Comparison of ENCODE assay signal across 37 cellular contexts in genomic region chr2:178296394-178297090, GRCh38.
DNase-seq lines count a peak whose midpoint lies in the region; ATAC-seq, FAIRE-seq and TF ChIP-seq lines count a peak whose summit lies in the region.
"Had no signal": no experiment of that assay in that cellular context is flagged by ENCODE, and none has a peak within 500 bp of the region (broad histone marks: within the 10 kb centered on the region; RNA-seq: fewer than 3 reads in every experiment).

No MANE protein-coding gene starts in this region.

- no peaks in the 10 kb centered on the region for H3K4me1 Mint-ChIP-seq in activated CD4-positive, alpha-beta memory T cell treated with anti-CD3 and anti-CD28 coated beads, Interleukin-2, amount 10 ng/mL, durations not matched to agents 7 days and 5 days
- H3K4me1 Mint-ChIP-seq: activated CD8-positive, alpha-beta memory T cell treated with anti-CD3 and anti-CD28 coated beads, Interleukin-2, amount 10 ng/mL, durations not matched to agents 7 days and 5 days; mesothelial cell of epicardium; naive B cell had no signal

- ATAC-seq in HG03342 (IDR thresholded peaks at IDR 0.05; ENCODE audit: unreplicated experiment) (peak; percentile 47), GM12878 (peak; percentile 79), right lobe of liver (peak; percentile 31 to 80 (median 64)), HG02610 (IDR thresholded peaks at IDR 0.05; ENCODE audit: unreplicated experiment) (no peak)
- ATAC-seq: activated CD8-positive, alpha-beta memory T cell treated with anti-CD3 and anti-CD28 coated beads, Interleukin-2, amount 10 ng/mL, durations not matched to agents 7 days and 5 days; activated T-cell treated with anti-CD3 and anti-CD28 coated beads, Interleukin-2, amount 50 U/mL, for 4 hours; HCT116; heart left ventricle; PC-3 had no signal

- H3K27me3 Mint-ChIP-seq in activated CD4-positive, alpha-beta memory T cell treated with anti-CD3 and anti-CD28 coated beads, Interleukin-2, amount 10 ng/mL, durations not matched to agents 7 days and 5 days = peaks cover 21% of the 10 kb centered on the region
- H3K27me3 Mint-ChIP-seq: progenitor cell of endocrine pancreas had no signal

- H3K4me2 ChIP-seq in GM12878 (ENCODE audit: control insufficient read depth, insufficient read depth) = no peak overlapping the region

- H3K9me3 Mint-ChIP-seq in activated CD4-positive, alpha-beta memory T cell treated with anti-CD3 and anti-CD28 coated beads, Interleukin-2, amount 10 ng/mL, durations not matched to agents 7 days and 5 days = no peaks in the 10 kb centered on the region
- H3K9me3 Mint-ChIP-seq: activated T-cell treated with anti-CD3 and anti-CD28 coated beads, Interleukin-2, amount 50 U/mL, for 4 hours had no signal

- no peak for FAIRE-seq in GM12878 (lab: Jason Lieb, UNC)
- FAIRE-seq: astrocyte, GM12892, kidney had no signal

- RAD21 ChIA-PET in GM12878 (lab: Charles Lee; ENCODE audit: unreplicated experiment) = no interaction called here

- H3K27ac Mint-ChIP-seq in activated CD4-positive, alpha-beta memory T cell treated with anti-CD3 and anti-CD28 coated beads, Interleukin-2, amount 10 ng/mL, durations not matched to agents 7 days and 5 days = no peak overlapping the region
- H3K27ac Mint-ChIP-seq: activated CD8-positive, alpha-beta memory T cell treated with anti-CD3 and anti-CD28 coated beads, Interleukin-2, amount 10 ng/mL, durations not matched to agents 7 days and 5 days; mesothelial cell of epicardium; naive B cell; progenitor cell of endocrine pancreas had no signal

- H3K9me3 ChIP-seq in GM12878 (replicated peaks; ENCODE audit: control insufficient read depth, insufficient read depth, low read length) (no peaks in the 10 kb centered on the region), right lobe of liver (no peaks in the 10 kb centered on the region), SJCRH30 (replicated peaks) (no peaks in the 10 kb centered on the region)
- H3K9me3 ChIP-seq: heart left ventricle, neutrophil, sigmoid colon, transverse colon had no signal

- DNase-seq in AG10803 (ENCODE audit: low read depth) (peak; percentile 5), GM12878 (ENCODE audit: low read depth, low spot score) (peak; percentile 19), right lobe of liver (no peak), GM10266 (ENCODE audit: extremely low spot score) (no peak), SJCRH30 (no peak)
- no peak for DNase-seq in activated CD4-positive, alpha-beta memory T cell treated with anti-CD3 and anti-CD28 coated beads, Interleukin-2, amount 10 ng/mL, durations not matched to agents 7 days and 5 days
- DNase-seq: 8988T; activated CD4-positive, CD25-positive, alpha-beta regulatory T cell; activated CD8-positive, alpha-beta memory T cell treated with anti-CD3 and anti-CD28 coated beads, Interleukin-2, amount 10 ng/mL, durations not matched to agents 7 days and 5 days; activated gamma-delta T cell treated with Interleukin-2 at 50 U/mL for 16 hours; activated T-cell treated with anti-CD3 and anti-CD28 coated beads, Interleukin-2, amount 50 U/mL, for 4 hours; cortex of kidney; effector memory CD4-positive, alpha-beta T cell; EL; foreskin fibroblast; heart left ventricle; kidney; MM.1S; naive B cell; NCI-H2029; NCI-H526; PC-3; sigmoid colon; stimulated activated CD4-positive, alpha-beta T cell treated with anti-CD3 and anti-CD28 coated beads, Interleukin-15, amount 100 ng/mL, for 24 hours; stimulated activated CD4-positive, alpha-beta T cell treated with anti-CD3 and anti-CD28 coated beads, Interleukin-4, amount 100 ng/mL, for 4 hours; T-helper 1 cell; transverse colon had no signal

- no peak for TF ChIP-seq EP300 in GM12878 (IDR thresholded peaks at IDR 0.05; ENCODE audit: borderline replicate concordance in 1 of 2, control insufficient read depth in 1 of 2, low read depth in 2 of 2, low read length in 2 of 2)

- H2AFZ ChIP-seq in GM12878 (ENCODE audit: control insufficient read depth, low read depth, low read length) = no peak overlapping the region

- no peak overlapping the region for H3K4me3 ChIP-seq in AG10803 (ENCODE audit: low read length)
- no peak overlapping the region for H3K4me3 ChIP-seq in GM12878
- H3K4me3 ChIP-seq in right lobe of liver = no peak overlapping the region
- no peak overlapping the region for H3K4me3 ChIP-seq in SJCRH30
- H3K4me3 ChIP-seq: heart left ventricle, sigmoid colon, SK-N-MC, transverse colon had no signal

- no peak for TF ChIP-seq RAD21 in GM12878 (IDR thresholded peaks at IDR 0.05; ENCODE audit: insufficient read depth, low read depth, low read length)

- intact Hi-C loops in GM12878 (cut with micrococcal nuclease; ENCODE audit: unreplicated experiment) = no loop called here
- intact Hi-C loops in right lobe of liver (cut with DNase I) = no loop called here

- H3K36me3 ChIP-seq in GM12878 (ENCODE audit: control insufficient read depth in 2 of 2, insufficient read depth in 2 of 2, low read length in 1 of 2) (no peaks in the 10 kb centered on the region), right lobe of liver (no peaks in the 10 kb centered on the region), SJCRH30 (peaks cover 2% of the 10 kb centered on the region; the same call in 1 of the 2 replicates)
- H3K36me3 ChIP-seq: heart left ventricle, neutrophil, sigmoid colon, transverse colon had no signal

- CTCF ChIA-PET in GM12878 (lab: Yijun Ruan, JAX) = interaction anchor here (1.0 to 2.1 kb wide), 2 partner anchors 42 to 118 kb away, joined by 3 to 7 read pairs; no protein-coding TSS in a partner anchor
- CTCF ChIA-PET in activated CD4-positive, alpha-beta memory T cell treated with anti-CD3 and anti-CD28 coated beads, Interleukin-2, amount 10 ng/mL, durations not matched to agents 7 days and 5 days (lab: Charles Lee) = no interaction called here

- no peak for TF ChIP-seq POLR2A in GM12878 (IDR thresholded peaks at IDR 0.05; ENCODE audit: low read depth, low read length)
- TF ChIP-seq POLR2A in right lobe of liver (IDR thresholded peaks at IDR 0.05) = no peak

- 31% methylated on average over 5 of the region's 5 CpGs for WGBS in GM12878 (ENCODE audit: insufficient coverage, insufficient replicate concordance, low lambda C conversion rate, missing lambda C conversion rate)
- WGBS in right lobe of liver (ENCODE audit: insufficient coverage, low coverage, low lambda C conversion rate, missing lambda C conversion rate) = 43% methylated on average over 5 of the region's 5 CpGs

- no TSS peak for BruUV-seq in GM12878 (replicated peaks; lab: Mats Ljungman, UMichigan)

- no peaks in the 10 kb centered on the region for H4K20me1 ChIP-seq in GM12878 (ENCODE audit: control insufficient read depth, insufficient read depth)

- no peak overlapping the region for H3K4me3 Mint-ChIP-seq in activated CD4-positive, alpha-beta memory T cell treated with anti-CD3 and anti-CD28 coated beads, Interleukin-2, amount 10 ng/mL, durations not matched to agents 7 days and 5 days
- H3K4me3 Mint-ChIP-seq: activated CD8-positive, alpha-beta memory T cell treated with anti-CD3 and anti-CD28 coated beads, Interleukin-2, amount 10 ng/mL, durations not matched to agents 7 days and 5 days; activated T-cell treated with anti-CD3 and anti-CD28 coated beads, Interleukin-2, amount 50 U/mL, for 4 hours; mesothelial cell of epicardium; naive B cell had no signal

- no peak overlapping the region for H3K9ac ChIP-seq in GM12878 (ENCODE audit: control insufficient read depth, insufficient read depth, low read length)

- in situ Hi-C loops in GM12878 (cut with MboI) = no loop called here

- H3K27ac ChIP-seq in GM12878 (ENCODE audit: control insufficient read depth, insufficient read depth) (no peak overlapping the region), right lobe of liver (no peak overlapping the region), SJCRH30 (no peak overlapping the region)
- H3K27ac ChIP-seq: epithelial cell of prostate, heart left ventricle, neutrophil, sigmoid colon, SK-N-MC, transverse colon had no signal

- H3K4me1 ChIP-seq in GM12878 (ENCODE audit: control insufficient read depth, insufficient read depth, low read length) (no peaks in the 10 kb centered on the region), right lobe of liver (peaks cover 0 to 23% (median 0%) of the 10 kb centered on the region in 4 donors), SJCRH30 (no peaks in the 10 kb centered on the region)

- H3K79me2 ChIP-seq in GM12878 (ENCODE audit: control insufficient read depth, insufficient read depth, low read length) = no peaks in the 10 kb centered on the region

- TF ChIP-seq CTCF in AG10803 (conservative IDR thresholded peaks at IDR 0.05; ENCODE audit: low read length) = no peak
- TF ChIP-seq CTCF in GM12878 (IDR thresholded peaks at IDR 0.05 in 2 of 3, conservative IDR thresholded peaks at IDR 0.05 in 1 of 3; ENCODE audit: control insufficient read depth in 2 of 3, extremely low read depth in 1 of 3, insufficient read depth in 1 of 3, low read depth in 3 of 3, low read length in 3 of 3) = no peak
- TF ChIP-seq CTCF in right lobe of liver (IDR thresholded peaks at IDR 0.05) = no peak
- no peak for TF ChIP-seq CTCF in GM10266 (IDR thresholded peaks at IDR 0.05; ENCODE audit: control insufficient read depth, insufficient read depth, low read depth, missing control alignments)

- SMC1A ChIA-PET in GM12878 (lab: Charles Lee; ENCODE audit: uncharacterized antibody, unreplicated experiment) = interaction anchor here (0.8 to 1.2 kb wide), 2 partner anchors 10 to 123 kb away, joined by 3 read pairs; no protein-coding TSS in a partner anchor

- H3K27me3 ChIP-seq in GM12878 (replicated peaks in 1 of 2; ENCODE audit: control insufficient read depth in 2 of 2, insufficient read depth in 2 of 2, low read length in 1 of 2) = no peaks in the 10 kb centered on the region
- H3K27me3 ChIP-seq in right lobe of liver = no peaks in the 10 kb centered on the region
- no peaks in the 10 kb centered on the region for H3K27me3 ChIP-seq in SJCRH30
- H3K27me3 ChIP-seq: heart left ventricle, neutrophil, sigmoid colon, transverse colon had no signal

- no peaks in the 10 kb centered on the region for H3K36me3 Mint-ChIP-seq in activated CD4-positive, alpha-beta memory T cell treated with anti-CD3 and anti-CD28 coated beads, Interleukin-2, amount 10 ng/mL, durations not matched to agents 7 days and 5 days (ENCODE audit: low read depth)
- H3K36me3 Mint-ChIP-seq: activated CD8-positive, alpha-beta memory T cell treated with anti-CD3 and anti-CD28 coated beads, Interleukin-2, amount 10 ng/mL, durations not matched to agents 7 days and 5 days; mesothelial cell of epicardium; naive B cell had no signal

- POLR2A ChIA-PET in GM12878 (lab: Charles Lee) = interaction anchor here (0.5 kb wide), 1 partner anchor 29 kb away, joined by 3 read pairs; no protein-coding TSS in a partner anchor
- POLR2A ChIA-PET in activated CD4-positive, alpha-beta memory T cell treated with anti-CD3 and anti-CD28 coated beads, Interleukin-2, amount 10 ng/mL, durations not matched to agents 7 days and 5 days (lab: Charles Lee) = no interaction called here

TF ChIP-seq in GM12878, 131 proteins besides CTCF, POLR2A, EP300 and RAD21 (continues in another document):
- TF ChIP-seq JUND (IDR thresholded peaks at IDR 0.05; ENCODE audit: low read depth, low read length) = no peak

Comparison
In these comparisons a context has a peak if more than half of its experiments do, and no peak if none do; other contexts are left out.
1. DNase-seq: peak in AG10803 (single experiment) and GM12878 (single experiment); none in right lobe of liver (0 of 3), GM10266 (single experiment), SJCRH30 (0 of 2) and activated CD4-positive, alpha-beta memory T cell treated with anti-CD3 and anti-CD28 coated beads, Interleukin-2, amount 10 ng/mL, durations not matched to agents 7 days and 5 days (single experiment).